Comparison of ENCODE assay signal across 15 cellular contexts in genomic region chr10:118827466-118828155, GRCh38.
DNase-seq lines count a peak whose midpoint lies in the region; ATAC-seq, FAIRE-seq and TF ChIP-seq lines count a peak whose summit lies in the region.
"Had no signal": no experiment of that assay in that cellular context is flagged by ENCODE, and none has a peak within 500 bp of the region (broad histone marks: within the 10 kb centered on the region; RNA-seq: fewer than 3 reads in every experiment).

No MANE protein-coding gene starts in this region.

- no peak for TF ChIP-seq POLR2A in A549 (IDR thresholded peaks at IDR 0.05; ENCODE audit: low read length)

- no peak overlapping the region for H3K4me2 ChIP-seq in A549
- H3K4me2 ChIP-seq in PC-3 (ENCODE audit: low read length), result no peak overlapping the region

- no peak overlapping the region for H3K4me3 ChIP-seq in A549
- H3K4me3 ChIP-seq in GM06990 (replicated peaks; ENCODE audit: low read depth, low read length), result no peak overlapping the region
- no peak overlapping the region for H3K4me3 ChIP-seq in PC-3 (ENCODE audit: low read length)
- H3K4me3 ChIP-seq in fibroblast of villous mesenchyme (ENCODE audit: low read depth, low read length), result no peak overlapping the region
- no peak overlapping the region for H3K4me3 ChIP-seq in colonic mucosa

- H2AFZ ChIP-seq in PC-3 (ENCODE audit: low read length), result no peak overlapping the region

- no peak for DNase-seq in A549 (ENCODE audit: low read depth in 1 of 2, low spot score in 1 of 2)
- no peak for DNase-seq in GM06990 (ENCODE audit: extremely low read depth, insufficient read length)
- no peak for DNase-seq in PC-3
- no peak for DNase-seq in fibroblast of villous mesenchyme (ENCODE audit: low read depth)
- no peak for DNase-seq in AG08395 (ENCODE audit: low spot score)
- DNase-seq in natural killer cell treated with Interleukin-12 subunit alpha and Interleukin-12 subunit beta and Interleukin-15 and Interleukin-18, amount 100 ng/mL, for 72 hours (ENCODE audit: low spot score), result no peak
- DNase-seq in midbrain (lab: John Stamatoyannopoulos, UW), result no peak
- DNase-seq in colonic mucosa, result no peak
- DNase-seq: activated CD4-positive, CD25-positive, alpha-beta regulatory T cell; CD4-positive, alpha-beta memory T cell; SHP77 had no signal

- 0 out of 3 replicates have a peak, but pooled peaks have one; percentile 16 for TF ChIP-seq CTCF in A549 (IDR thresholded peaks at IDR 0.05)
- TF ChIP-seq CTCF in GM06990 (IDR thresholded peaks at IDR 0.05; ENCODE audit: insufficient read depth, low read length, poor library complexity, severe bottlenecking), result peak; percentile 43
- peak; percentile 59 for TF ChIP-seq CTCF in PC-3 (conservative IDR thresholded peaks at IDR 0.05; ENCODE audit: low read depth, low read length)
- peak; percentile 25 for TF ChIP-seq CTCF in fibroblast of villous mesenchyme (IDR thresholded peaks at IDR 0.05; ENCODE audit: insufficient read depth, low read depth, low read length)
- no peak for TF ChIP-seq CTCF in colonic mucosa (IDR thresholded peaks at IDR 0.05)

- H3F3A ChIP-seq in PC-3 (ENCODE audit: low read length, unreplicated experiment), result no peaks in the 10 kb centered on the region

- no peaks in the 10 kb centered on the region for H3K9me3 Mint-ChIP-seq in natural killer cell treated with Interleukin-12 subunit alpha and Interleukin-12 subunit beta and Interleukin-15 and Interleukin-18, amount 100 ng/mL, for 72 hours
- H3K9me3 Mint-ChIP-seq: central memory CD8-positive, alpha-beta T cell had no signal

- 44% methylated on average over 7 of the region's 7 CpGs for WGBS in A549 (ENCODE audit: missing lambda C conversion rate)

- H3K27ac ChIP-seq in A549 (no peak overlapping the region), PC-3 (ENCODE audit: low read length) (no peak overlapping the region), colonic mucosa (no peak overlapping the region)
- H3K27ac ChIP-seq: HL-60 had no signal

- TF ChIP-seq EP300 in A549 (IDR thresholded peaks at IDR 0.05), result no peak

- no TSS peak for BruUV-seq in PC-3 (replicated peaks; lab: Mats Ljungman, UMichigan)

- H3K9me3 ChIP-seq in A549 (no peaks in the 10 kb centered on the region), PC-3 (ENCODE audit: low read length) (no peaks in the 10 kb centered on the region), colonic mucosa (no peaks in the 10 kb centered on the region)

- no peak overlapping the region for H3K4me3 Mint-ChIP-seq in natural killer cell treated with Interleukin-12 subunit alpha and Interleukin-12 subunit beta and Interleukin-15 and Interleukin-18, amount 100 ng/mL, for 72 hours
- H3K4me3 Mint-ChIP-seq: activated T-helper 1 cell treated with anti-CD3 and anti-CD28 coated beads, Interleukin-12 subunit alpha, Interleukin-12 subunit beta, Interleukin-2, Interleukin-4 antibody, amounts not matched to agents 30 ng/mL and 10 ng/mL and 1 ng/mL, durations not matched to agents 14 hours and 24 hours and 36 hours; CD4-positive, alpha-beta memory T cell; central memory CD8-positive, alpha-beta T cell had no signal

- H3K9ac ChIP-seq in PC-3 (ENCODE audit: low read length) (no peak overlapping the region), colonic mucosa (ENCODE audit: low read depth in 2 of 2, low read length in 2 of 2) (no peak overlapping the region)

- ATAC-seq in A549 (no peak), PC-3 (no peak)
- no peak for ATAC-seq in natural killer cell treated with Interleukin-12 subunit alpha and Interleukin-12 subunit beta and Interleukin-15 and Interleukin-18, amount 100 ng/mL, for 72 hours

- H3K4me1 ChIP-seq in A549 (no peaks in the 10 kb centered on the region), PC-3 (ENCODE audit: insufficient read depth, low read length) (no peaks in the 10 kb centered on the region), colonic mucosa (no peaks in the 10 kb centered on the region)

- H3K36me3 Mint-ChIP-seq in natural killer cell treated with Interleukin-12 subunit alpha and Interleukin-12 subunit beta and Interleukin-15 and Interleukin-18, amount 100 ng/mL, for 72 hours, result no peaks in the 10 kb centered on the region
- H3K36me3 Mint-ChIP-seq: CD4-positive, alpha-beta memory T cell had no signal

- H3K27me3 Mint-ChIP-seq in natural killer cell treated with Interleukin-12 subunit alpha and Interleukin-12 subunit beta and Interleukin-15 and Interleukin-18, amount 100 ng/mL, for 72 hours, result no peaks in the 10 kb centered on the region

- no peak for FAIRE-seq in A549 (lab: Jason Lieb, UNC)
- FAIRE-seq: urothelium cell line had no signal

- no peaks in the 10 kb centered on the region for H4K20me1 ChIP-seq in PC-3 (ENCODE audit: low read length)

- H3K36me3 ChIP-seq in GM06990 (ENCODE audit: control insufficient read depth, insufficient read depth, low read length), result no peaks in the 10 kb centered on the region
- H3K36me3 ChIP-seq in PC-3 (ENCODE audit: low read depth, low read length), result no peaks in the 10 kb centered on the region
- H3K36me3 ChIP-seq in colonic mucosa, result no peaks in the 10 kb centered on the region

- no peak for TF ChIP-seq RAD21 in A549 (conservative IDR thresholded peaks at IDR 0.05 in 1 of 2, IDR thresholded peaks at IDR 0.05 in 1 of 2)

- H3K4me1 Mint-ChIP-seq in natural killer cell treated with Interleukin-12 subunit alpha and Interleukin-12 subunit beta and Interleukin-15 and Interleukin-18, amount 100 ng/mL, for 72 hours (ENCODE audit: low read depth in 2 of 2), result no peaks in the 10 kb centered on the region
- H3K4me1 Mint-ChIP-seq: central memory CD8-positive, alpha-beta T cell had no signal

- no peaks in the 10 kb centered on the region for H3K9me2 ChIP-seq in PC-3 (replicated peaks; ENCODE audit: low read length)

- H3K79me2 ChIP-seq in PC-3 (ENCODE audit: low read length), result no peaks in the 10 kb centered on the region

- POLR2A ChIA-PET in A549 (lab: Yijun Ruan, JAX), result no interaction called here
- POLR2A ChIA-PET in PC-3 (lab: Charles Lee; ENCODE audit: unreplicated experiment), result no interaction called here

- intact Hi-C loops in PC-3 (cut with micrococcal nuclease), result no loop called here
- intact Hi-C loops in colonic mucosa (cut with DNase I), result no loop called here

- CTCF ChIA-PET in A549 (lab: Yijun Ruan, JAX), result interaction anchor here (0.6 to 3.0 kb wide), 6 partner anchors 8 to 272 kb away, joined by 3 to 15 read pairs (median 4); no protein-coding TSS in a partner anchor
- CTCF ChIA-PET in PC-3 (lab: Charles Lee), result no interaction called here

- no peak overlapping the region for H3K27ac Mint-ChIP-seq in natural killer cell treated with Interleukin-12 subunit alpha and Interleukin-12 subunit beta and Interleukin-15 and Interleukin-18, amount 100 ng/mL, for 72 hours
- H3K27ac Mint-ChIP-seq: activated T-helper 1 cell treated with anti-CD3 and anti-CD28 coated beads, Interleukin-12 subunit alpha, Interleukin-12 subunit beta, Interleukin-2, Interleukin-4 antibody, amounts not matched to agents 30 ng/mL and 10 ng/mL and 1 ng/mL, durations not matched to agents 14 hours and 24 hours and 36 hours; CD4-positive, alpha-beta memory T cell had no signal

- peaks cover 2% of the 10 kb centered on the region; the same call in 1 of the 2 replicates for H3K27me3 ChIP-seq in GM06990 (replicated peaks; ENCODE audit: control insufficient read depth, insufficient read depth, low read length)
- no peaks in the 10 kb centered on the region for H3K27me3 ChIP-seq in PC-3 (ENCODE audit: low read length)
- no peaks in the 10 kb centered on the region for H3K27me3 ChIP-seq in colonic mucosa

TF ChIP-seq in A549, 52 proteins besides CTCF, POLR2A, EP300 and RAD21 (continues in another document):
- TF ChIP-seq BCL3 (IDR thresholded peaks at IDR 0.05) (no peak), EHF (CRISPR knock-in tag; IDR thresholded peaks at IDR 0.05) (no peak), E2F6 (IDR thresholded peaks at IDR 0.05; ENCODE audit: borderline replicate concordance, low read depth) (no peak), JUN (IDR thresholded peaks at IDR 0.05) (no peak), EHMT2 (IDR thresholded peaks at IDR 0.05; ENCODE audit: low read depth) (no peak), TFCP2L1 (CRISPR knock-in tag; IDR thresholded peaks at IDR 0.05) (no peak), MAX (IDR thresholded peaks at IDR 0.05) (no peak), ZFP36 (IDR thresholded peaks at IDR 0.05; ENCODE audit: borderline replicate concordance, partially characterized antibody) (no peak), HES2 (IDR thresholded peaks at IDR 0.05) (no peak), CHD4 (IDR thresholded peaks at IDR 0.05; ENCODE audit: borderline replicate concordance) (no peak), FOSB (CRISPR knock-in tag; IDR thresholded peaks at IDR 0.05) (no peak), ATOH8 (CRISPR knock-in tag; IDR thresholded peaks at IDR 0.05; ENCODE audit: low read depth) (no peak), POLR2AphosphoS2 (conservative IDR thresholded peaks at IDR 0.05; ENCODE audit: low read length) (no peak)
